Comparison of ENCODE assay signal across 1 cellular context in genomic region chr17:38507921-38508569, GRCh38.
TF ChIP-seq lines count a peak whose summit lies in the region.

No MANE protein-coding gene starts in this region.

TF ChIP-seq in WTC11, 78 proteins besides CTCF, POLR2A, EP300 and RAD21 (continued from another document):
- no peak for TF ChIP-seq ZNF532 (CRISPR knock-in tag; IDR thresholded peaks at IDR 0.05; ENCODE audit: borderline replicate concordance)
- no peak for TF ChIP-seq ATF1 (CRISPR knock-in tag; IDR thresholded peaks at IDR 0.05)
- no peak for TF ChIP-seq SOX15 (CRISPR knock-in tag; IDR thresholded peaks at IDR 0.05)
- no peak for TF ChIP-seq FOXP1 (CRISPR knock-in tag; IDR thresholded peaks at IDR 0.05; ENCODE audit: borderline replicate concordance)
- TF ChIP-seq CDX4 (CRISPR knock-in tag; IDR thresholded peaks at IDR 0.05; ENCODE audit: borderline replicate concordance), result no peak
- TF ChIP-seq PREB (CRISPR knock-in tag; IDR thresholded peaks at IDR 0.05; ENCODE audit: borderline replicate concordance), result no peak
